Comparison of ENCODE assay signal across 5 cellular contexts in the genomic region with DNA sequence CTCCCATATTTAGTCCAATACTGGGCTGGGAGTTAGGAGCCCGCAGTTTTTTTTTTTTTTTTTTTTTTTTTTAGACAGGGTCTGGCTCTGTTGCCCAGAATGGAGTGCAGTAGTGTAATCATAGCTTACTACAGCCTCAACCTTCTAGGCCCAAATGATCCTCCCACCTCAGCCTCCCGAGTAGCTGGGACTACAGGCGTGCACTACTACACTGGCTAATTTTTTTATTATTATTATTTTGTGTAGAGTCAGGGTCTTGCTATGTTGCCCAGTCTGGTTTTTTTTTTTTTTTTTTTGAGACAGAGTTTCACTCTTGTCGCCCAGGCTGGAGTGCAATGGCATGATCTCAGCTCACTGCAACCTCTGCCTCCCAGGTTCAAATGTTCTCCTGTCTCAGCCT. TPM values are rescaled to one million over a fixed set of nuclear protein-coding genes. Genes with fewer than 3 reads are reported as not detected.
"Had no signal": no experiment of that assay in that cellular context is flagged by ENCODE, and none has a peak within 500 bp of the region (broad histone marks: within the 10 kb centered on the region; RNA-seq: fewer than 3 reads in every experiment).

No MANE protein-coding gene starts in this region.

RNA-seq across cellular contexts. Expression of a gene that starts 13.7 kb away (rescaled TPM):
- total RNA-seq: activated naive CD4-positive, alpha-beta T cell treated with anti-CD3 and anti-CD28 coated beads for 36 hours; activated naive CD4-positive, alpha-beta T cell treated with anti-CD3 and anti-CD28 coated beads, Interleukin-2, amount 50 U/mL, for 72 hours; activated naive CD8-positive, alpha-beta T cell treated with anti-CD3 and anti-CD28 coated beads for 36 hours; activated naive CD8-positive, alpha-beta T cell treated with anti-CD3 and anti-CD28 coated beads, Interleukin-2, amount 10 ng/mL, durations not matched to agents 7 days and 5 days; activated T-helper 1 cell treated with anti-CD3 and anti-CD28 coated beads, Interleukin-12 subunit alpha, Interleukin-12 subunit beta, Interleukin-2, Interleukin-4 antibody, amounts not matched to agents 30 ng/mL and 10 ng/mL and 1 ng/mL, durations not matched to agents 14 hours and 24 hours and 36 hours had no signal
